Comparison of ENCODE assay signal across 8 cellular contexts in genomic region chr11:112163875-112164521, GRCh38. TPM values are rescaled to one million over a fixed set of nuclear protein-coding genes. Genes with fewer than 3 reads are reported as not detected.
DNase-seq lines count a peak whose midpoint lies in the region; ATAC-seq, FAIRE-seq and TF ChIP-seq lines count a peak whose summit lies in the region.

IL18 (minus strand) TSS chr11:112164094; CDS start chr11:112155053, 9,041 bp downstream.

- H3K27ac Mint-ChIP-seq in activated CD8-positive, alpha-beta memory T cell treated with anti-CD3 and anti-CD28 coated beads, Interleukin-2, amount 10 ng/mL, durations not matched to agents 7 days and 5 days: no peak within 1 kb of the TSS
- H3K27ac Mint-ChIP-seq in progenitor cell of endocrine pancreas: no peak within 1 kb of the TSS

- H3K27ac ChIP-seq in lower lobe of right lung: peak within 1 kb of the TSS; percentile 77

- DNase-seq in activated CD8-positive, alpha-beta memory T cell treated with anti-CD3 and anti-CD28 coated beads, Interleukin-2, amount 10 ng/mL, durations not matched to agents 7 days and 5 days: no peak
- no peak for DNase-seq in activated CD8-positive, alpha-beta memory T cell treated with anti-CD3 and anti-CD28 coated beads, Interleukin-2, amount 50 U/mL, for 48 hours
- DNase-seq in bronchial epithelial cell (ENCODE audit: low read depth) (peak; percentile 74), lower lobe of right lung (peak; percentile 83), ureter (ENCODE audit: low spot score) (peak; percentile 70), NCI-H524 treated with DMSO at 0.1 percent for 48 hours (lab: John Stamatoyannopoulos, UW) (no peak), SK-N-DZ (ENCODE audit: low spot score) (no peak), progenitor cell of endocrine pancreas (ENCODE audit: low spot score, unreplicated experiment) (no peak)

- no peaks in the 10 kb centered on the region for H3K27me3 ChIP-seq in bronchial epithelial cell (ENCODE audit: control insufficient read depth, insufficient read depth, low read length)
- no peaks in the 10 kb centered on the region for H3K27me3 ChIP-seq in lower lobe of right lung (ENCODE audit: low read depth)

- H3K4me3 ChIP-seq in bronchial epithelial cell (ENCODE audit: low read depth, low read length): peak within 1 kb of the TSS; percentile 43
- peak within 1 kb of the TSS; percentile 49 for H3K4me3 ChIP-seq in lower lobe of right lung

- no peaks in the 10 kb centered on the region for H3K36me3 ChIP-seq in bronchial epithelial cell (ENCODE audit: control insufficient read depth, insufficient read depth, low read length)
- H3K36me3 ChIP-seq in lower lobe of right lung: no peaks in the 10 kb centered on the region

- CTCF ChIA-PET in activated CD8-positive, alpha-beta memory T cell treated with anti-CD3 and anti-CD28 coated beads, Interleukin-2, amount 10 ng/mL, durations not matched to agents 7 days and 5 days (lab: Charles Lee): interaction anchor here (1.2 kb wide), 1 partner anchor 117 kb away, joined by 3 read pairs; no protein-coding TSS in a partner anchor

- H3K4me1 ChIP-seq in lower lobe of right lung: peaks cover 31% of the 10 kb centered on the region

- peak within 1 kb of the TSS; percentile 34 for H3K4me3 Mint-ChIP-seq in activated CD8-positive, alpha-beta memory T cell treated with anti-CD3 and anti-CD28 coated beads, Interleukin-2, amount 10 ng/mL, durations not matched to agents 7 days and 5 days
- H3K4me3 Mint-ChIP-seq in progenitor cell of endocrine pancreas (ENCODE audit: low read depth): no peak within 1 kb of the TSS

- ATAC-seq in activated CD8-positive, alpha-beta memory T cell treated with anti-CD3 and anti-CD28 coated beads, Interleukin-2, amount 10 ng/mL, durations not matched to agents 7 days and 5 days: no peak
- ATAC-seq in lower lobe of right lung: peak; percentile 94

- no peaks in the 10 kb centered on the region for H3K9me3 Mint-ChIP-seq in activated CD8-positive, alpha-beta memory T cell treated with anti-CD3 and anti-CD28 coated beads, Interleukin-2, amount 10 ng/mL, durations not matched to agents 7 days and 5 days (ENCODE audit: low read depth)
- no peaks in the 10 kb centered on the region for H3K9me3 Mint-ChIP-seq in progenitor cell of endocrine pancreas (ENCODE audit: low read depth)

- no peak for FAIRE-seq in bronchial epithelial cell (lab: Jason Lieb, UNC)

- H3K9me3 ChIP-seq in lower lobe of right lung: no peaks in the 10 kb centered on the region

- H3K27me3 Mint-ChIP-seq in activated CD8-positive, alpha-beta memory T cell treated with anti-CD3 and anti-CD28 coated beads, Interleukin-2, amount 10 ng/mL, durations not matched to agents 7 days and 5 days: peaks cover 33% of the 10 kb centered on the region
- H3K27me3 Mint-ChIP-seq in progenitor cell of endocrine pancreas: no peaks in the 10 kb centered on the region

- no peaks in the 10 kb centered on the region for H3K36me3 Mint-ChIP-seq in activated CD8-positive, alpha-beta memory T cell treated with anti-CD3 and anti-CD28 coated beads, Interleukin-2, amount 10 ng/mL, durations not matched to agents 7 days and 5 days
- H3K36me3 Mint-ChIP-seq in progenitor cell of endocrine pancreas (ENCODE audit: insufficient read depth): no peaks in the 10 kb centered on the region

- no peaks in the 10 kb centered on the region for H3K4me1 Mint-ChIP-seq in activated CD8-positive, alpha-beta memory T cell treated with anti-CD3 and anti-CD28 coated beads, Interleukin-2, amount 10 ng/mL, durations not matched to agents 7 days and 5 days
- peaks cover 8% of the 10 kb centered on the region for H3K4me1 Mint-ChIP-seq in progenitor cell of endocrine pancreas (ENCODE audit: low read depth)

- TF ChIP-seq CTCF in bronchial epithelial cell (IDR thresholded peaks at IDR 0.05; ENCODE audit: insufficient read depth, low read length, severe bottlenecking) (no peak), lower lobe of right lung (IDR thresholded peaks at IDR 0.05) (no peak), progenitor cell of endocrine pancreas (IDR thresholded peaks at IDR 0.05; ENCODE audit: unreplicated experiment) (no peak)

- intact Hi-C loops in lower lobe of right lung (cut with DNase I): no loop called here

RNA-seq across cellular contexts. Expression of gene IL18, which starts in this region (rescaled TPM):
- under 1 TPM in 1 of 2 experiments, not detected in 1; 0.33 TPM for total RNA-seq in activated CD8-positive, alpha-beta memory T cell treated with anti-CD3 and anti-CD28 coated beads, Interleukin-2, amount 10 ng/mL, durations not matched to agents 7 days and 5 days
- total RNA-seq in bronchial epithelial cell (33.8 and 72.1 TPM in 2 replicates), lower lobe of right lung (48.7 TPM), ureter (20.0 TPM), progenitor cell of endocrine pancreas (1.4 and 2.9 TPM in 2 replicates)
- polyA plus RNA-seq in SK-N-DZ (2014; cell fraction: cytosol; rRNA removed): not detected in 2 replicates
- not detected in 2 replicates for polyA plus RNA-seq in SK-N-DZ (2014; cell fraction: nucleus; rRNA removed)

Comparison
In these comparisons a context has a peak if more than half of its experiments do, and no peak if none do; other contexts are left out.
1. DNase-seq: peak in bronchial epithelial cell (single experiment), lower lobe of right lung (single experiment) and ureter (single experiment); none in activated CD8-positive, alpha-beta memory T cell treated with anti-CD3 and anti-CD28 coated beads, Interleukin-2, amount 10 ng/mL, durations not matched to agents 7 days and 5 days (single experiment), activated CD8-positive, alpha-beta memory T cell treated with anti-CD3 and anti-CD28 coated beads, Interleukin-2, amount 50 U/mL, for 48 hours (single experiment), NCI-H524 treated with DMSO at 0.1 percent for 48 hours (single experiment), SK-N-DZ (single experiment) and progenitor cell of endocrine pancreas (single experiment).